Comparison of ENCODE assay signal across 1 cellular context in genomic region chr1:59132353-59132752, GRCh38.
TF ChIP-seq lines count a peak whose summit lies in the region.

No MANE protein-coding gene starts in this region.

TF ChIP-seq in WTC11, 78 proteins besides CTCF, POLR2A, EP300 and RAD21 (continued from another document):
- no peak for TF ChIP-seq ZBTB43 (CRISPR knock-in tag; IDR thresholded peaks at IDR 0.05)
- TF ChIP-seq E2F5 (CRISPR knock-in tag; IDR thresholded peaks at IDR 0.05): no peak
- TF ChIP-seq ZNF671 (CRISPR knock-in tag; IDR thresholded peaks at IDR 0.05): no peak
- TF ChIP-seq ZNF317 (CRISPR knock-in tag; IDR thresholded peaks at IDR 0.05; ENCODE audit: borderline replicate concordance, low read depth): no peak
- no peak for TF ChIP-seq FOXK1 (CRISPR knock-in tag; IDR thresholded peaks at IDR 0.05)
- TF ChIP-seq ATF3 (CRISPR knock-in tag; conservative IDR thresholded peaks at IDR 0.05): no peak
- TF ChIP-seq ATF1 (CRISPR knock-in tag; IDR thresholded peaks at IDR 0.05): no peak
- TF ChIP-seq RELA (CRISPR knock-in tag; IDR thresholded peaks at IDR 0.05; ENCODE audit: borderline replicate concordance): no peak
- TF ChIP-seq NFE2L1 (CRISPR knock-in tag; IDR thresholded peaks at IDR 0.05): no peak
- no peak for TF ChIP-seq IRF2 (CRISPR knock-in tag; IDR thresholded peaks at IDR 0.05; ENCODE audit: borderline replicate concordance, low read depth)
